ENCODE assay signal across 1 cellular context in genomic region chr9:100352727-100353505, GRCh38.
TF ChIP-seq lines count a peak whose summit lies in the region.

TEX10 (minus strand) TSS chr9:100352942; CDS start chr9:100349363, 3,579 bp downstream.

TF ChIP-seq in K562, 482 proteins besides CTCF, POLR2A, EP300 and RAD21 (continued from another document and continues in another):
- TF ChIP-seq RREB1 (CRISPR knock-in tag; IDR thresholded peaks at IDR 0.05): no peak
- TF ChIP-seq ZNF77 (CRISPR knock-in tag; IDR thresholded peaks at IDR 0.05): no peak
- no peak for TF ChIP-seq DNMT1 (IDR thresholded peaks at IDR 0.05)
- TF ChIP-seq CBX1 (IDR thresholded peaks at IDR 0.05; ENCODE audit: low read depth): peak; percentile 93; the same call in 1 of the 2 replicates
- TF ChIP-seq THAP7 (CRISPR knock-in tag; IDR thresholded peaks at IDR 0.05): no peak; the same call in 1 of the 2 replicates
- 0 out of 2 replicates have a peak, but pooled peaks have one; percentile 41 for TF ChIP-seq SIN3B (IDR thresholded peaks at IDR 0.05; ENCODE audit: low read depth)
- TF ChIP-seq MTF1 (CRISPR knock-in tag; IDR thresholded peaks at IDR 0.05; ENCODE audit: borderline replicate concordance): no peak
- no peak for TF ChIP-seq TFAM (CRISPR knock-in tag; conservative IDR thresholded peaks at IDR 0.05)
- no peak for TF ChIP-seq ZNF639 (CRISPR knock-in tag; conservative IDR thresholded peaks at IDR 0.05 in 1 of 2, IDR thresholded peaks at IDR 0.05 in 1 of 2)
- TF ChIP-seq THAP12 (CRISPR knock-in tag; IDR thresholded peaks at IDR 0.05): no peak; the same call in 1 of the 2 replicates
- no peak for TF ChIP-seq ZNF280B (CRISPR knock-in tag; IDR thresholded peaks at IDR 0.05)
- peak; percentile 89 to 93 for TF ChIP-seq MAZ (CRISPR knock-in tag; conservative IDR thresholded peaks at IDR 0.05 in 1 of 2, IDR thresholded peaks at IDR 0.05 in 1 of 2)
- TF ChIP-seq MYC (IDR thresholded peaks at IDR 0.05; ENCODE audit: low read depth, low read length): peak; percentile 91
- TF ChIP-seq MYC (CRISPR knock-in tag; IDR thresholded peaks at IDR 0.05; ENCODE audit: borderline replicate concordance, low read depth): no peak; the same call in 1 of the 2 replicates
- no peak for TF ChIP-seq BCLAF1 (IDR thresholded peaks at IDR 0.05; ENCODE audit: borderline replicate concordance in 1 of 2, control insufficient read depth in 1 of 2, low read depth in 2 of 2, low read length in 1 of 2)
- TF ChIP-seq ZNF184 (CRISPR knock-in tag; IDR thresholded peaks at IDR 0.05): no peak
- TF ChIP-seq POLR2H (tag; IDR thresholded peaks at IDR 0.05; ENCODE audit: low read depth): peak; percentile 44
- TF ChIP-seq ZC3H4 (CRISPR knock-in tag; IDR thresholded peaks at IDR 0.05; ENCODE audit: borderline replicate concordance): no peak
- TF ChIP-seq HNRNPLL (IDR thresholded peaks at IDR 0.05; ENCODE audit: low read depth, low read length, poor library complexity, severe bottlenecking): peak; percentile 63
- no peak for TF ChIP-seq PKNOX1 (IDR thresholded peaks at IDR 0.05)
- TF ChIP-seq FOS (IDR thresholded peaks at IDR 0.05; ENCODE audit: extremely low read depth, insufficient read length): no peak
- no peak for TF ChIP-seq TARDBP (IDR thresholded peaks at IDR 0.05)
- TF ChIP-seq SNAPC5 (CRISPR knock-in tag; IDR thresholded peaks at IDR 0.05): no peak
- no peak for TF ChIP-seq NCOR1 (IDR thresholded peaks at IDR 0.05)
- no peak for TF ChIP-seq HMG20B (CRISPR knock-in tag; IDR thresholded peaks at IDR 0.05)
- TF ChIP-seq CTCFL (IDR thresholded peaks at IDR 0.05; ENCODE audit: borderline replicate concordance, insufficient read depth, low read depth, low read length, poor library complexity, severe bottlenecking): no peak
- TF ChIP-seq CHCHD3 (CRISPR knock-in tag; IDR thresholded peaks at IDR 0.05): no peak
- no peak for TF ChIP-seq ZNF12 (CRISPR knock-in tag; IDR thresholded peaks at IDR 0.05)
- TF ChIP-seq RAD51 (IDR thresholded peaks at IDR 0.05; ENCODE audit: borderline replicate concordance, low read depth): peak; percentile 95
- TF ChIP-seq MAFK (IDR thresholded peaks at IDR 0.05; ENCODE audit: low read length): no peak
- no peak for TF ChIP-seq ZNF655 (CRISPR knock-in tag; IDR thresholded peaks at IDR 0.05)
- TF ChIP-seq TSHZ1 (CRISPR knock-in tag; IDR thresholded peaks at IDR 0.05): no peak
